In genomic region chr17:50259484-50260324, GRCh38 we compare ENCODE assay signal across 22 cellular contexts. TPM values are rescaled to one million over a fixed set of nuclear protein-coding genes. Genes with fewer than 3 reads are reported as not detected.
DNase-seq lines count a peak whose midpoint lies in the region; ATAC-seq and TF ChIP-seq lines count a peak whose summit lies in the region.
"Had no signal": no experiment of that assay in that cellular context is flagged by ENCODE, and none has a peak within 500 bp of the region (broad histone marks: within the 10 kb centered on the region; RNA-seq: fewer than 3 reads in every experiment).

No MANE protein-coding gene starts in this region.

- no peaks in the 10 kb centered on the region for H3K9me2 ChIP-seq in SK-N-SH

- DNase-seq in SK-N-SH (peak; percentile 39), fibroblast of lung (ENCODE audit: low read depth in 2 of 2) (peak in 1 of 2 donors; percentile 49), ovary (peak in 4 of 5 donors; percentile 28 to 60 (median 52)), vagina (ENCODE audit: extremely low spot score in 2 of 2) (no peak), NCI-H2171 (lab: John Stamatoyannopoulos, UW) (no peak), NCI-H2196 treated with DMSO at 0.1 percent for 48 hours (lab: John Stamatoyannopoulos, UW; ENCODE audit: unreplicated experiment) (no peak), SHP77 treated with DMSO at 0.1 percent for 48 hours (lab: John Stamatoyannopoulos, UW) (no peak)
- DNase-seq: activated CD4-positive, alpha-beta T cell treated with anti-CD3 and anti-CD28 coated beads, Interleukin-2, amount 10 ng/mL, durations not matched to agents 24 days and 14 days; activated T-cell treated with anti-CD3 and anti-CD28 coated beads, Interleukin-2, amount 50 U/mL, for 24 hours; amygdala; CD4-positive, alpha-beta T cell; hippocampal formation; left ventricle myocardium inferior; MM.1S; NCI-H2029 treated with DMSO at 0.1 percent for 48 hours; NCI-H774; small intestine had no signal

- POLR2A ChIA-PET in SK-N-SH (lab: Yijun Ruan, JAX), result interaction anchor here (0.7 to 0.9 kb wide), 2 partner anchors 8 to 50 kb away, joined by 3 read pairs; no protein-coding TSS in a partner anchor

- ATAC-seq in SK-N-SH treated with all-trans-retinoic acid at 6 μM for 48 hours, result no peak
- ATAC-seq: esophagus mucosa had no signal

- WGBS in SK-N-SH (ENCODE audit: low lambda C conversion rate), result 78% methylated on average over 14 of the region's 18 CpGs
- 28 to 44% (median 43%) methylated on average over 18 of the region's 18 CpGs for WGBS in ovary, 3 donors

- H3K27ac ChIP-seq in SK-N-SH (ENCODE audit: low read depth in 2 of 2, low read length in 1 of 2), result peak overlapping the region in 1 of 2 experiments; percentile 44; a peak in 1 of 4 replicates
- no peak overlapping the region for H3K27ac ChIP-seq in fibroblast of lung (ENCODE audit: insufficient read depth, low read length)
- peak overlapping the region; percentile 71 to 75 for H3K27ac ChIP-seq in ovary
- peak overlapping the region; percentile 87 for H3K27ac ChIP-seq in vagina
- H3K27ac ChIP-seq: 22Rv1, left ventricle myocardium inferior, RWPE1 had no signal

- no peaks in the 10 kb centered on the region for H3K27me3 ChIP-seq in SK-N-SH (ENCODE audit: insufficient read depth)
- no peaks in the 10 kb centered on the region for H3K27me3 ChIP-seq in fibroblast of lung (ENCODE audit: control insufficient read depth, insufficient read depth, low read length)
- H3K27me3 ChIP-seq in ovary, result no peaks in the 10 kb centered on the region
- no peaks in the 10 kb centered on the region for H3K27me3 ChIP-seq in vagina

- H3K4me3 ChIP-seq in SK-N-SH (ENCODE audit: low read depth in 2 of 2, low read length in 1 of 2) (no peak overlapping the region), fibroblast of lung (replicated peaks in 1 of 4; ENCODE audit: control extremely low read depth in 1 of 4, insufficient read depth in 1 of 4, low read depth in 3 of 4, low read length in 4 of 4) (no peak overlapping the region), ovary (no peak overlapping the region), vagina (no peak overlapping the region)
- H3K4me3 ChIP-seq: left ventricle myocardium inferior had no signal

- TF ChIP-seq POLR2A in ovary (IDR thresholded peaks at IDR 0.05) (no peak), vagina (IDR thresholded peaks at IDR 0.05) (no peak)

- H3K36me3 ChIP-seq in SK-N-SH (replicated peaks in 1 of 2; ENCODE audit: control insufficient read depth in 1 of 2, insufficient read depth in 2 of 2, low read length in 1 of 2) (no peaks in the 10 kb centered on the region), fibroblast of lung (ENCODE audit: control insufficient read depth, insufficient read depth, low read length) (no peaks in the 10 kb centered on the region), ovary (no peaks in the 10 kb centered on the region), vagina (no peaks in the 10 kb centered on the region)
- H3K36me3 ChIP-seq: left ventricle myocardium inferior had no signal

- H3K9ac ChIP-seq in SK-N-SH (no peak overlapping the region), fibroblast of lung (ENCODE audit: insufficient read depth, low read length) (no peak overlapping the region)

- H2AFZ ChIP-seq in SK-N-SH (ENCODE audit: low read depth), result no peak overlapping the region
- no peak overlapping the region for H2AFZ ChIP-seq in fibroblast of lung (ENCODE audit: low read length)

- TF ChIP-seq RAD21 in SK-N-SH (IDR thresholded peaks at IDR 0.05; ENCODE audit: low read length), result no peak

- H3F3A ChIP-seq in SK-N-SH (replicated peaks; ENCODE audit: insufficient read depth), result peaks cover 8% of the 10 kb centered on the region

- H3K4me2 ChIP-seq in SK-N-SH, result peak overlapping the region; percentile 62; the same call in 1 of the 2 replicates
- peak overlapping the region; percentile 19 for H3K4me2 ChIP-seq in fibroblast of lung (ENCODE audit: extremely low read depth, insufficient read depth, low read length)

- TF ChIP-seq CTCF in SK-N-SH (IDR thresholded peaks at IDR 0.05) (no peak), fibroblast of lung (conservative IDR thresholded peaks at IDR 0.05 in 1 of 2, IDR thresholded peaks at IDR 0.05 in 1 of 2; ENCODE audit: low read depth in 1 of 2, low read length in 2 of 2) (no peak), ovary (IDR thresholded peaks at IDR 0.05) (no peak), vagina (IDR thresholded peaks at IDR 0.05) (no peak)

- no peaks in the 10 kb centered on the region for H3K9me3 ChIP-seq in SK-N-SH
- no peaks in the 10 kb centered on the region for H3K9me3 ChIP-seq in fibroblast of lung (ENCODE audit: control insufficient read depth, insufficient read depth, low read depth, low read length)
- no peaks in the 10 kb centered on the region for H3K9me3 ChIP-seq in ovary
- H3K9me3 ChIP-seq in vagina, result no peaks in the 10 kb centered on the region
- H3K9me3 ChIP-seq: left ventricle myocardium inferior had no signal

- TF ChIP-seq EP300 in SK-N-SH (IDR thresholded peaks at IDR 0.05; ENCODE audit: borderline replicate concordance in 1 of 2, low read depth in 1 of 2, low read length in 1 of 2) (no peak), ovary (IDR thresholded peaks at IDR 0.05) (no peak)

- H3K4me1 ChIP-seq in SK-N-SH (ENCODE audit: control insufficient read depth in 1 of 2, insufficient read depth in 2 of 2, low read depth in 1 of 2, low read length in 1 of 2) (peaks cover 17 to 31% of the 10 kb centered on the region in 2 experiments; a peak in 3 of 4 replicates), fibroblast of lung (ENCODE audit: control insufficient read depth, extremely low read depth, insufficient read depth, low read length) (peaks cover 11% of the 10 kb centered on the region), ovary (ENCODE audit: insufficient read depth) (peaks cover 25% of the 10 kb centered on the region), vagina (peaks cover 42% of the 10 kb centered on the region)
- H3K4me1 ChIP-seq: left ventricle myocardium inferior had no signal

- intact Hi-C loops in ovary (cut with DNase I), result loop anchor here in 1 of 4 donors (5.0 kb wide), 1 partner anchor 37 kb away; no protein-coding TSS in a partner anchor
- intact Hi-C loops in vagina (cut with DNase I), result no loop called here

- no peaks in the 10 kb centered on the region for H3K79me2 ChIP-seq in SK-N-SH (ENCODE audit: insufficient read depth)
- no peaks in the 10 kb centered on the region for H3K79me2 ChIP-seq in fibroblast of lung (ENCODE audit: control insufficient read depth, insufficient read depth, low read length)

- CTCF ChIA-PET in SK-N-SH (lab: Yijun Ruan, JAX), result interaction anchor here (1.0 to 6.2 kb wide), 9 partner anchors 10 to 165 kb away, joined by 3 to 47 read pairs (median 4); partner anchors contain the start of gene COL1A1

- H4K20me1 ChIP-seq in SK-N-SH (ENCODE audit: insufficient read depth), result no peaks in the 10 kb centered on the region
- H4K20me1 ChIP-seq in fibroblast of lung (ENCODE audit: control insufficient read depth, extremely low read depth, insufficient read depth, low read length), result no peaks in the 10 kb centered on the region

TF ChIP-seq in SK-N-SH, 30 proteins besides CTCF, POLR2A, EP300 and RAD21 (continues in another document):
- TF ChIP-seq POLR2AphosphoS5 (IDR thresholded peaks at IDR 0.05; ENCODE audit: low read depth, low read length), result no peak
- no peak for TF ChIP-seq TAF1 (IDR thresholded peaks at IDR 0.05; ENCODE audit: borderline replicate concordance, low read depth, low read length)
- no peak for TF ChIP-seq ELF1 (IDR thresholded peaks at IDR 0.05)
- TF ChIP-seq, protein P1, sequence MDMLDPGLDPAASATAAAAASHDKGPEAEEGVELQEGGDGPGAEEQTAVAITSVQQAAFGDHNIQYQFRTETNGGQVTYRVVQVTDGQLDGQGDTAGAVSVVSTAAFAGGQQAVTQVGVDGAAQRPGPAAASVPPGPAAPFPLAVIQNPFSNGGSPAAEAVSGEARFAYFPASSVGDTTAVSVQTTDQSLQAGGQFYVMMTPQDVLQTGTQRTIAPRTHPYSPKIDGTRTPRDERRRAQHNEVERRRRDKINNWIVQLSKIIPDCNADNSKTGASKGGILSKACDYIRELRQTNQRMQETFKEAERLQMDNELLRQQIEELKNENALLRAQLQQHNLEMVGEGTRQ (IDR thresholded peaks at IDR 0.05; ENCODE audit: borderline replicate concordance, low read depth, low read length), result no peak
- TF ChIP-seq TCF12 (IDR thresholded peaks at IDR 0.05), result no peak
- TF ChIP-seq GATA2 (CRISPR knock-in tag; IDR thresholded peaks at IDR 0.05), result no peak

TF ChIP-seq in SK-N-SH treated with all-trans-retinoic acid at 6 μM for 48 hours, 23 proteins besides CTCF, POLR2A, EP300 and RAD21:
- TF ChIP-seq CSDC2 (CRISPR knock-in tag; IDR thresholded peaks at IDR 0.05) (no peak), BACH2 (CRISPR knock-in tag; IDR thresholded peaks at IDR 0.05; ENCODE audit: borderline replicate concordance) (no peak)
- TF ChIP-seq, protein P2, sequence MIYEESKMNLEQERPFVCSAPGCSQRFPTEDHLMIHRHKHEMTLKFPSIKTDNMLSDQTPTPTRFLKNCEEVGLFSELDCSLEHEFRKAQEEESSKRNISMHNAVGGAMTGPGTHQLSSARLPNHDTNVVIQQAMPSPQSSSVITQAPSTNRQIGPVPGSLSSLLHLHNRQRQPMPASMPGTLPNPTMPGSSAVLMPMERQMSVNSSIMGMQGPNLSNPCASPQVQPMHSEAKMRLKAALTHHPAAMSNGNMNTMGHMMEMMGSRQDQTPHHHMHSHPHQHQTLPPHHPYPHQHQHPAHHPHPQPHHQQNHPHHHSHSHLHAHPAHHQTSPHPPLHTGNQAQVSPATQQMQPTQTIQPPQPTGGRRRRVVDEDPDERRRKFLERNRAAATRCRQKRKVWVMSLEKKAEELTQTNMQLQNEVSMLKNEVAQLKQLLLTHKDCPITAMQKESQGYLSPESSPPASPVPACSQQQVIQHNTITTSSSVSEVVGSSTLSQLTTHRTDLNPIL (CRISPR knock-in tag; IDR thresholded peaks at IDR 0.05; ENCODE audit: low read depth), result no peak

RNA-seq across cellular contexts. Expression of gene TMEM92, which starts 14.6 kb away (rescaled TPM):
- polyA plus RNA-seq in SK-N-SH (2012; rRNA removed) (0.28 and 0.46 TPM in 2 replicates), fibroblast of lung (0.05 TPM in 2 replicates), ovary (1 to 10 TPM in 1 of 2 donors, under 1 TPM in 1; 0.32 to 2.5 TPM)
- 0.06 and 0.16 TPM in 2 replicates for polyA plus RNA-seq in SK-N-SH (2012; cell fraction: cytosol; rRNA removed)
- 0.15 and 0.20 TPM in 2 replicates for polyA plus RNA-seq in SK-N-SH (2012; cell fraction: nucleus; rRNA removed)
- total RNA-seq in fibroblast of lung (under 0.01 TPM in 1 of 2 replicates, not detected in the other), ovary (1 to 10 TPM in 6 of 7 donors, under 1 TPM in 1; 0.34 to 3.5 (median 1.6) TPM), vagina (0.74 TPM)
- 0.19 and 0.32 TPM in 2 replicates for polyA plus RNA-seq in fibroblast of lung (2012)
- polyA minus RNA-seq in fibroblast of lung (ENCODE audit: low replicate concordance), result not detected in 2 replicates
- total RNA-seq: CD4-positive, alpha-beta T cell; left ventricle myocardium inferior; subcutaneous adipose tissue had no signal

RNA-seq across cellular contexts. Expression of gene COL1A1, which starts 58.3 kb away (rescaled TPM):
- polyA plus RNA-seq in SK-N-SH (2012; rRNA removed) (265 and 1,461 TPM in 2 replicates), fibroblast of lung (541 and 604 TPM in 2 replicates), ovary (100 to 1,000 TPM; 260 to 321 TPM)
- polyA plus RNA-seq in SK-N-SH (2012; cell fraction: cytosol; rRNA removed), result 757 and 1,045 TPM in 2 replicates
- polyA plus RNA-seq in SK-N-SH (2012; cell fraction: nucleus; rRNA removed), result 2,732 and 4,628 TPM in 2 replicates
- total RNA-seq in fibroblast of lung (577 and 584 TPM in 2 replicates), ovary (1,000 to 10,000 TPM in 1 of 7 donors, 100 to 1,000 TPM in 5, 10 to 100 TPM in 1; 71.2 to 1,087 (median 550) TPM), vagina (171 TPM)
- 2,129 and 2,873 TPM in 2 replicates for polyA plus RNA-seq in fibroblast of lung (2012)
- polyA minus RNA-seq in fibroblast of lung (ENCODE audit: low replicate concordance), result 7,488 and 12,203 TPM in 2 replicates

Comparison
In these comparisons a context has a peak if more than half of its experiments do, and no peak if none do; other contexts are left out.
1. DNase-seq: peak in SK-N-SH (single experiment) and ovary (4 of 5); none in vagina (0 of 2), NCI-H2171 (single experiment), NCI-H2196 treated with DMSO at 0.1 percent for 48 hours (single experiment) and SHP77 treated with DMSO at 0.1 percent for 48 hours (single experiment).